ENCODE assay signal across 9 cellular contexts in genomic region chr1:72282271-72282656, GRCh38. TPM values are rescaled to one million over a fixed set of nuclear protein-coding genes. Genes with fewer than 3 reads are reported as not detected.
A peak's percentile ranks its signal among the peaks of the same experiment; 100 is the strongest.
DNase-seq lines count a peak whose midpoint lies in the region; ATAC-seq and TF ChIP-seq lines count a peak whose summit lies in the region.
"Had no signal": no experiment of that assay in that cellular context is flagged by ENCODE, and none has a peak within 500 bp of the region (broad histone marks: within the 10 kb centered on the region; RNA-seq: fewer than 3 reads in every experiment).

Gene NEGR1, minus strand, starts transcription at chr1:72282539.

- no peaks in the 10 kb centered on the region for H3K9me3 ChIP-seq in SJCRH30 (replicated peaks)
- H3K9me3 ChIP-seq in duodenal mucosa (ENCODE audit: control insufficient read depth in 1 of 2, low read length in 2 of 2), result no peaks in the 10 kb centered on the region

- TF ChIP-seq POLR2A in lower leg skin (IDR thresholded peaks at IDR 0.05), result no peak

- in situ Hi-C loops in ACHN (cut with HindIII; ENCODE audit: low pct_ligation_motif_present, low pct_unique_long_range_greater_than_20kb, low sequenced_read_pairs), result no loop called here

- intact Hi-C loops in lower leg skin (cut with DNase I; ENCODE audit: low total_unique reads), result no loop called here

- H3K9ac ChIP-seq in duodenal mucosa (ENCODE audit: low read depth in 1 of 2, low read length in 2 of 2), result peak within 1 kb of the TSS; percentile 47 to 73

- peak within 1 kb of the TSS; percentile 70 for H3K4me3 ChIP-seq in SJCRH30
- peak within 1 kb of the TSS; percentile 67 to 74 for H3K4me3 ChIP-seq in duodenal mucosa (ENCODE audit: low read depth in 1 of 2, low read length in 2 of 2)
- peak within 1 kb of the TSS; percentile 96 for H3K4me3 ChIP-seq in lower leg skin (ENCODE audit: low read depth, poor library complexity, severe bottlenecking)

- H3K4me1 Mint-ChIP-seq in stimulated activated naive CD8-positive, alpha-beta T cell treated with anti-CD3 and anti-CD28 coated beads, Interleukin-15, amount 100 ng/mL, for 72 hours, result peaks cover 23% of the 10 kb centered on the region

- peaks cover 32% of the 10 kb centered on the region for H3K27me3 Mint-ChIP-seq in stimulated activated naive CD8-positive, alpha-beta T cell treated with anti-CD3 and anti-CD28 coated beads, Interleukin-15, amount 100 ng/mL, for 72 hours

- ATAC-seq in stimulated activated naive CD8-positive, alpha-beta T cell treated with anti-CD3 and anti-CD28 coated beads, Interleukin-15, amount 100 ng/mL, for 72 hours, result no peak
- no peak for ATAC-seq in GM21447 (IDR thresholded peaks at IDR 0.05; ENCODE audit: unreplicated experiment)
- ATAC-seq: HCT116 had no signal

- peak within 1 kb of the TSS in 1 of 2 donors; percentile 32 for H3K4me3 Mint-ChIP-seq in stimulated activated naive CD8-positive, alpha-beta T cell treated with anti-CD3 and anti-CD28 coated beads, Interleukin-15, amount 100 ng/mL, for 72 hours

- TF ChIP-seq CTCF in lower leg skin (IDR thresholded peaks at IDR 0.05), result no peak

- H3K27ac ChIP-seq in SJCRH30, result peak within 1 kb of the TSS; percentile 61
- peak within 1 kb of the TSS; percentile 91 for H3K27ac ChIP-seq in duodenal mucosa (ENCODE audit: low read depth, low read length)

- no peaks in the 10 kb centered on the region for H3K4me1 ChIP-seq in SJCRH30
- H3K4me1 ChIP-seq in duodenal mucosa (ENCODE audit: control insufficient read depth in 1 of 2, insufficient read depth in 2 of 2, low read length in 2 of 2), result peaks cover 0 to 19% of the 10 kb centered on the region in 2 donors

- H3K27ac Mint-ChIP-seq in stimulated activated naive CD8-positive, alpha-beta T cell treated with anti-CD3 and anti-CD28 coated beads, Interleukin-15, amount 100 ng/mL, for 72 hours, result peak within 1 kb of the TSS in 1 of 2 donors; percentile 87

- no peaks in the 10 kb centered on the region for H3K27me3 ChIP-seq in SJCRH30
- H3K27me3 ChIP-seq in duodenal mucosa (ENCODE audit: control insufficient read depth in 1 of 2, insufficient read depth in 2 of 2, low read length in 2 of 2), result peaks cover 14 to 33% of the 10 kb centered on the region in 2 donors

- DNase-seq in ACHN, result peak; percentile 73
- peak; percentile 69 for DNase-seq in H4 (ENCODE audit: low spot score)
- peak; percentile 35 to 56 for DNase-seq in SJCRH30
- peak; percentile 31 to 88 for DNase-seq in lower leg skin (ENCODE audit: low spot score in 2 of 2)
- peak; percentile 9 to 17 for DNase-seq in stimulated activated naive CD8-positive, alpha-beta T cell treated with anti-CD3 and anti-CD28 coated beads, Interleukin-15, amount 100 ng/mL, for 72 hours
- DNase-seq in activated CD4-positive, CD25-positive, alpha-beta regulatory T cell treated with anti-CD3 and anti-CD28 coated beads, Interleukin-2, amount 50 U/mL, for 72 hours, result no peak

- H3K9me3 Mint-ChIP-seq in stimulated activated naive CD8-positive, alpha-beta T cell treated with anti-CD3 and anti-CD28 coated beads, Interleukin-15, amount 100 ng/mL, for 72 hours, result no peaks in the 10 kb centered on the region

- WGBS in lower leg skin, 2 donors, result 0 to 2% methylated on average over 17 to 18 of the region's 18 CpGs

- H3K36me3 ChIP-seq in SJCRH30 (no peaks in the 10 kb centered on the region), duodenal mucosa (ENCODE audit: control insufficient read depth in 1 of 2, insufficient read depth in 2 of 2, low read length in 2 of 2) (no peaks in the 10 kb centered on the region)

RNA-seq across cellular contexts. Expression of gene NEGR1, which starts in this region (rescaled TPM):
- 1.8 and 3.0 TPM in 2 replicates for total RNA-seq in H4 (2014; rRNA removed; shearing (Covaris generic))
- total RNA-seq in SJCRH30 (2014; rRNA removed; shearing (Covaris generic)), result 0.99 and 1.2 TPM in 2 replicates
- total RNA-seq in lower leg skin, result 10 to 100 TPM in 1 of 4 donors, 1 to 10 TPM in 3; 4.1 to 13.6 (median 6.0) TPM
